1 cellular context compared by ENCODE assay signal in the genomic region with DNA sequence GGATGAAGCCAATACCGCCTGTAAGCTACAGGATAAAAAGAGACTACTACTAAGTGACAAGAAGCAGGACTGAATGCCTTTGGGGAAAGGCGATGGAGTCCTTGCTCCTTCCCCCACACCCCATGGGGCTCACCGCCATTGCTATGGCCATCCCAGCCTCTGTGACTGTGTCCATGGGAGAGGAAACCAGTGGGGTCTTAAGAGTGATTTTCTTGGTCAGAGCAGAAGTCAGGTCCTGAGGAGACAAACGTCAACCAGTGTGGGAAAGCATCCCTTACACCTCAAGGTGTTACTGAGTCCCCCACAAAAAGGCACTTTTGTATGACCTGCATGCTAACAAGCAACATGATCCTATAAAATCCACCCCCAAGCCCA.
TF ChIP-seq lines count a peak whose summit lies in the region.

No MANE protein-coding gene starts in this region.

TF ChIP-seq in endothelial cell of umbilical vein, 7 proteins besides CTCF, POLR2A, EP300 and RAD21:
- TF ChIP-seq POLR2AphosphoS5 (IDR thresholded peaks at IDR 0.05; ENCODE audit: insufficient read depth, low read depth, low read length) (no peak), EZH2 (IDR thresholded peaks at IDR 0.05; ENCODE audit: borderline replicate concordance, low read depth, low read length, severe bottlenecking) (no peak), FOS (IDR thresholded peaks at IDR 0.05; ENCODE audit: borderline replicate concordance, insufficient read depth, low read length) (no peak), JUN (IDR thresholded peaks at IDR 0.05; ENCODE audit: borderline replicate concordance, insufficient read depth, insufficient read length, low read depth) (no peak), MYC (IDR thresholded peaks at IDR 0.05; ENCODE audit: low read depth, low read length) (no peak), GATA2 (IDR thresholded peaks at IDR 0.05; ENCODE audit: insufficient read depth, insufficient read length, low read depth, low read length) (no peak)
- TF ChIP-seq, protein P1, sequence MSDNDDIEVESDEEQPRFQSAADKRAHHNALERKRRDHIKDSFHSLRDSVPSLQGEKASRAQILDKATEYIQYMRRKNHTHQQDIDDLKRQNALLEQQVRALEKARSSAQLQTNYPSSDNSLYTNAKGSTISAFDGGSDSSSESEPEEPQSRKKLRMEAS (IDR thresholded peaks at IDR 0.05; ENCODE audit: insufficient read depth, insufficient read length): no peak
